12 cellular contexts compared by ENCODE assay signal in the genomic region with DNA sequence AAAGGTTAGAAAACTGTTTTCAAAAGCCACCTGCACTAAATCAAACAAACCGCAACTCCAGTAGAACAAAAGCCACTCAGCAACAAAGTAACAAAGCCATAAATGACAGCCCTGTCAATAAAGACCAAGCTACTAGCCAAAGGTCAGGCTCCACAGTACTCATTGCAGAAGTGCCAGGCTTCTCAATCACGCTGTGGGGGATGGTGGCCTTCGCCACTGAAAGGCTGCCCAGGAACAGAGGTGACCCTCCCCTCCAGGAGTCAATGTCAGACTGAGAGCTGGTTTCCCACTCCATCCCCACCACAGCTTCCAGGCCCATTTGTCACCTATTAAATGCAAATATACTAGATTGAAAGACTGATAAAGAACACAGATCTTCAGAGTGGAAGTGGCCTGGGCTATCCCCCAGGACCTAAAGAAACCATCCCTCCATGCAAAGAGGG. TPM values are rescaled to one million over a fixed set of nuclear protein-coding genes. Genes with fewer than 3 reads are reported as not detected.
DNase-seq lines count a peak whose midpoint lies in the region; ATAC-seq and TF ChIP-seq lines count a peak whose summit lies in the region.
"Had no signal": no experiment of that assay in that cellular context is flagged by ENCODE, and none has a peak within 500 bp of the region (broad histone marks: within the 10 kb centered on the region; RNA-seq: fewer than 3 reads in every experiment).

No MANE protein-coding gene starts in this region.

- peaks cover 43% of the 10 kb centered on the region for H3K4me1 Mint-ChIP-seq in endodermal cell

- H3K36me3 Mint-ChIP-seq in endodermal cell (ENCODE audit: low read depth): peaks cover 10% of the 10 kb centered on the region

- H3K9me2 ChIP-seq in SK-N-SH: no peaks in the 10 kb centered on the region

- H3K27ac ChIP-seq in SK-N-SH (ENCODE audit: low read depth in 2 of 2, low read length in 1 of 2) (no peak overlapping the region), endodermal cell (ENCODE audit: low read depth, low read length) (no peak overlapping the region), tibial artery (peak overlapping the region; percentile 20 to 22)

- CTCF ChIA-PET in SK-N-SH (lab: Yijun Ruan, JAX): no interaction called here

- WGBS in SK-N-SH (ENCODE audit: low lambda C conversion rate): 76% methylated on average over 3 of the region's 3 CpGs
- WGBS in endodermal cell (ENCODE audit: insufficient coverage in 1 of 2, insufficient read length in 1 of 2), 2 experiments: 67 to 80% methylated on average over 1 to 3 of the region's 3 CpGs

- H3K4me3 ChIP-seq in SK-N-SH (ENCODE audit: low read depth in 2 of 2, low read length in 1 of 2) (no peak overlapping the region), endodermal cell (ENCODE audit: low read length) (no peak overlapping the region), tibial artery (no peak overlapping the region)
- H3K4me3 ChIP-seq: thoracic aorta had no signal

- no peak overlapping the region for H3K4me3 Mint-ChIP-seq in endodermal cell

- DNase-seq in SK-N-SH: no peak
- peak; percentile 85 for DNase-seq in NCI-H2196 (lab: John Stamatoyannopoulos, UW; ENCODE audit: unreplicated experiment)
- DNase-seq in endodermal cell: no peak
- no peak for DNase-seq in tibial artery
- no peak for DNase-seq in kidney glomerular epithelial cell (lab: John Stamatoyannopoulos, UW)
- DNase-seq in NCI-H446 treated with DMSO at 0.1 percent for 48 hours (lab: John Stamatoyannopoulos, UW): no peak
- no peak for DNase-seq in amygdala (lab: John Stamatoyannopoulos, UW)
- DNase-seq: 8988T; activated naive CD4-positive, alpha-beta T cell treated with Interleukin-2 at 50 U/mL for 16 hours; kidney had no signal

- H3K4me2 ChIP-seq in SK-N-SH: peak overlapping the region; percentile 12; the same call in 1 of the 2 replicates

- intact Hi-C loops in tibial artery (cut with DNase I; ENCODE audit: low total_unique reads): no loop called here

- H3K79me2 ChIP-seq in SK-N-SH (ENCODE audit: insufficient read depth): peaks cover 100% of the 10 kb centered on the region

- peaks cover 7% of the 10 kb centered on the region for H3F3A ChIP-seq in SK-N-SH (replicated peaks; ENCODE audit: insufficient read depth)

- POLR2A ChIA-PET in SK-N-SH (lab: Yijun Ruan, JAX): no interaction called here

- ATAC-seq in SK-N-SH treated with all-trans-retinoic acid at 6 μM for 48 hours: no peak

- TF ChIP-seq RAD21 in SK-N-SH (IDR thresholded peaks at IDR 0.05; ENCODE audit: low read length): no peak

- H4K20me1 ChIP-seq in SK-N-SH (ENCODE audit: insufficient read depth): peaks cover 99% of the 10 kb centered on the region

- no peaks in the 10 kb centered on the region for H3K27me3 ChIP-seq in SK-N-SH (ENCODE audit: insufficient read depth)
- peaks cover 24% of the 10 kb centered on the region for H3K27me3 ChIP-seq in endodermal cell (ENCODE audit: control insufficient read depth, insufficient read depth, low read length, poor library complexity, severe bottlenecking)
- H3K27me3 ChIP-seq in tibial artery: no peaks in the 10 kb centered on the region

- H3K36me3 ChIP-seq in SK-N-SH (replicated peaks in 1 of 2; ENCODE audit: control insufficient read depth in 1 of 2, insufficient read depth in 2 of 2, low read length in 1 of 2): peaks cover 0 to 22% of the 10 kb centered on the region in 2 experiments
- H3K36me3 ChIP-seq in endodermal cell (ENCODE audit: control insufficient read depth, insufficient read depth, low read length): no peaks in the 10 kb centered on the region
- H3K36me3 ChIP-seq in tibial artery: no peaks in the 10 kb centered on the region
- H3K36me3 ChIP-seq: thoracic aorta had no signal

- H3K4me1 ChIP-seq in SK-N-SH (ENCODE audit: control insufficient read depth in 1 of 2, insufficient read depth in 2 of 2, low read depth in 1 of 2, low read length in 1 of 2) (peaks cover 9 to 46% of the 10 kb centered on the region in 2 experiments; a peak in 3 of 4 replicates), endodermal cell (ENCODE audit: control insufficient read depth, insufficient read depth, low read length) (peaks cover 3% of the 10 kb centered on the region), tibial artery (peaks cover 0 to 73% (median 46%) of the 10 kb centered on the region in 4 donors)

- peaks cover 3% of the 10 kb centered on the region for H3K9me3 Mint-ChIP-seq in endodermal cell

- no peak for TF ChIP-seq EP300 in SK-N-SH (IDR thresholded peaks at IDR 0.05; ENCODE audit: borderline replicate concordance in 1 of 2, low read depth in 1 of 2, low read length in 1 of 2)

- H3K9ac ChIP-seq in SK-N-SH (no peak overlapping the region), endodermal cell (ENCODE audit: extremely low read depth, low read length, poor library complexity, severe bottlenecking) (no peak overlapping the region)

- peak overlapping the region; percentile 62 for H3K27ac Mint-ChIP-seq in endodermal cell

- peaks cover 8% of the 10 kb centered on the region for H3K27me3 Mint-ChIP-seq in endodermal cell (ENCODE audit: insufficient read depth)

- no peak overlapping the region for H2AFZ ChIP-seq in SK-N-SH (ENCODE audit: low read depth)

- H3K9me3 ChIP-seq in SK-N-SH (no peaks in the 10 kb centered on the region), endodermal cell (ENCODE audit: control insufficient read depth, low read length) (peaks cover 4% of the 10 kb centered on the region), tibial artery (no peaks in the 10 kb centered on the region)
- H3K9me3 ChIP-seq: thoracic aorta had no signal

- TF ChIP-seq CTCF in SK-N-SH (IDR thresholded peaks at IDR 0.05): no peak
- no peak for TF ChIP-seq CTCF in endodermal cell (conservative IDR thresholded peaks at IDR 0.05)
- no peak for TF ChIP-seq CTCF in tibial artery (IDR thresholded peaks at IDR 0.05)

TF ChIP-seq in SK-N-SH, 30 proteins besides CTCF, POLR2A, EP300 and RAD21:
- peak; percentile 25; the same call in 1 of the 2 replicates for TF ChIP-seq TCF12 (IDR thresholded peaks at IDR 0.05)
- no peak for TF ChIP-seq NFIC (IDR thresholded peaks at IDR 0.05; ENCODE audit: borderline replicate concordance)
- TF ChIP-seq USF1 (IDR thresholded peaks at IDR 0.05; ENCODE audit: borderline replicate concordance, low read depth): no peak
TF ChIP-seq in SK-N-SH: peak in this region for 1.

TF ChIP-seq in SK-N-SH treated with all-trans-retinoic acid at 6 μM for 48 hours, 23 proteins besides CTCF, POLR2A, EP300 and RAD21 (continues in another document):
- no peak for TF ChIP-seq BACH2 (CRISPR knock-in tag; IDR thresholded peaks at IDR 0.05; ENCODE audit: borderline replicate concordance)
- TF ChIP-seq PPARA (CRISPR knock-in tag; IDR thresholded peaks at IDR 0.05; ENCODE audit: borderline replicate concordance): no peak
- TF ChIP-seq TSHZ2 (CRISPR knock-in tag; IDR thresholded peaks at IDR 0.05): no peak
- no peak for TF ChIP-seq CSRNP3 (CRISPR knock-in tag; IDR thresholded peaks at IDR 0.05)
- no peak for TF ChIP-seq CREB5 (CRISPR knock-in tag; IDR thresholded peaks at IDR 0.05; ENCODE audit: low read depth)
- no peak for TF ChIP-seq SNAI2 (CRISPR knock-in tag; IDR thresholded peaks at IDR 0.05)
- no peak for TF ChIP-seq GLIS3 (CRISPR knock-in tag; IDR thresholded peaks at IDR 0.05)

RNA-seq across cellular contexts. Expression of gene ATP8B1, which starts 5.9 kb away (rescaled TPM):
- polyA plus RNA-seq in SK-N-SH (2012; rRNA removed): 43.8 and 60.4 TPM in 2 replicates
- polyA plus RNA-seq in SK-N-SH (2012; cell fraction: cytosol; rRNA removed): 52.8 and 56.2 TPM in 2 replicates
- polyA plus RNA-seq in SK-N-SH (2012; cell fraction: nucleus; rRNA removed): 38.6 and 73.5 TPM in 2 replicates
- 10 to 100 TPM in 1 of 2 donors, 1 to 10 TPM in 1; 1.7 to 13.5 TPM for total RNA-seq in endodermal cell
- 0.32 TPM for polyA plus RNA-seq in endodermal cell (2013, experiment 1 of 2)
- polyA plus RNA-seq in endodermal cell (2013, experiment 2 of 2): 0.37 TPM

Comparison
In these comparisons a context has a peak if more than half of its experiments do, and no peak if none do; other contexts are left out.
1. H3K27ac ChIP-seq: peak in tibial artery (2 of 2); none in SK-N-SH (0 of 2) and endodermal cell (single experiment).